Comparison of ENCODE assay signal across 8 cellular contexts in genomic region chr17:79777166-79777843, GRCh38. TPM values are rescaled to one million over a fixed set of nuclear protein-coding genes. Genes with fewer than 3 reads are reported as not detected.
DNase-seq lines count a peak whose midpoint lies in the region; ATAC-seq, FAIRE-seq and TF ChIP-seq lines count a peak whose summit lies in the region.

No MANE protein-coding gene starts in this region.

- no peaks in the 10 kb centered on the region for H3K9me3 Mint-ChIP-seq in activated CD4-positive, alpha-beta T cell treated with anti-CD3 and anti-CD28 coated beads, Interleukin-2, amount 10 ng/mL, durations not matched to agents 24 days and 14 days
- no peaks in the 10 kb centered on the region for H3K9me3 Mint-ChIP-seq in stimulated activated memory B cell treated with anti-CD40 and anti-IgM and Interleukin-4, amounts not matched to agents 10 μg/mL and 1 μg/mL and 100 μg/mL, for 72 hours

- TF ChIP-seq CTCF in PC-9 (conservative IDR thresholded peaks at IDR 0.05), result no peak; the same call in 1 of the 2 replicates
- TF ChIP-seq CTCF in bronchial epithelial cell (IDR thresholded peaks at IDR 0.05; ENCODE audit: insufficient read depth, low read length, severe bottlenecking), result peak; percentile 11
- peak; percentile 44 for TF ChIP-seq CTCF in kidney epithelial cell (IDR thresholded peaks at IDR 0.05; ENCODE audit: insufficient read depth, low read length, poor library complexity, severe bottlenecking)

- BruUV-seq in PC-9 (replicated peaks; lab: Mats Ljungman, UMichigan), result TSS peak; percentile 83

- no peaks in the 10 kb centered on the region for H3K9me3 ChIP-seq in PC-9 (ENCODE audit: insufficient read depth, low read depth)

- peak overlapping the region; percentile 82 for H3K4me2 ChIP-seq in PC-9

- peak; percentile 84 for DNase-seq in activated CD4-positive, alpha-beta T cell treated with anti-CD3 and anti-CD28 coated beads, Interleukin-2, amount 10 ng/mL, durations not matched to agents 24 days and 14 days
- DNase-seq in activated CD4-positive, alpha-beta T cell treated with anti-CD3 and anti-CD28 coated beads, Interleukin-2, amount 50 U/mL, for 1 hour, result no peak
- DNase-seq in PC-9 (peak in 1 of 2 experiments; percentile 77), bronchial epithelial cell (ENCODE audit: low read depth) (no peak), kidney epithelial cell (ENCODE audit: low read depth) (no peak)

- H3K4me3 ChIP-seq in PC-9 (peak overlapping the region; percentile 68; the same call in 1 of the 2 replicates), bronchial epithelial cell (ENCODE audit: low read depth, low read length) (peak overlapping the region; percentile 40), kidney epithelial cell (ENCODE audit: low read depth, low read length) (peak overlapping the region; percentile 45)

- no peak for FAIRE-seq in bronchial epithelial cell (lab: Jason Lieb, UNC)

- H4K20me1 ChIP-seq in PC-9 (ENCODE audit: insufficient read depth), result no peaks in the 10 kb centered on the region

- H3K27ac ChIP-seq in PC-9, result no peak overlapping the region

- peaks cover 14% of the 10 kb centered on the region for H3K4me1 Mint-ChIP-seq in activated CD4-positive, alpha-beta T cell treated with anti-CD3 and anti-CD28 coated beads, Interleukin-2, amount 10 ng/mL, durations not matched to agents 24 days and 14 days
- peaks cover 22% of the 10 kb centered on the region for H3K4me1 Mint-ChIP-seq in stimulated activated memory B cell treated with anti-CD40 and anti-IgM and Interleukin-4, amounts not matched to agents 10 μg/mL and 1 μg/mL and 100 μg/mL, for 72 hours

- H3K27ac Mint-ChIP-seq in activated CD4-positive, alpha-beta T cell treated with anti-CD3 and anti-CD28 coated beads, Interleukin-2, amount 10 ng/mL, durations not matched to agents 24 days and 14 days, result peak overlapping the region; percentile 51
- no peak overlapping the region for H3K27ac Mint-ChIP-seq in stimulated activated memory B cell treated with anti-CD40 and anti-IgM and Interleukin-4, amounts not matched to agents 10 μg/mL and 1 μg/mL and 100 μg/mL, for 72 hours

- H2AFZ ChIP-seq in PC-9, result peak overlapping the region; percentile 80; the same call in 1 of the 2 replicates

- peaks cover 1% of the 10 kb centered on the region for H3K36me3 Mint-ChIP-seq in activated CD4-positive, alpha-beta T cell treated with anti-CD3 and anti-CD28 coated beads, Interleukin-2, amount 10 ng/mL, durations not matched to agents 24 days and 14 days (ENCODE audit: low read depth)
- no peaks in the 10 kb centered on the region for H3K36me3 Mint-ChIP-seq in stimulated activated memory B cell treated with anti-CD40 and anti-IgM and Interleukin-4, amounts not matched to agents 10 μg/mL and 1 μg/mL and 100 μg/mL, for 72 hours

- H3K4me1 ChIP-seq in PC-9 (replicated peaks; ENCODE audit: insufficient read depth), result peaks cover 19% of the 10 kb centered on the region

- H3K27me3 ChIP-seq in PC-9 (ENCODE audit: insufficient read depth, low read depth), result no peaks in the 10 kb centered on the region
- peaks cover 9% of the 10 kb centered on the region for H3K27me3 ChIP-seq in bronchial epithelial cell (ENCODE audit: control insufficient read depth, insufficient read depth, low read length)
- peaks cover 38% of the 10 kb centered on the region for H3K27me3 ChIP-seq in kidney epithelial cell (ENCODE audit: control insufficient read depth, insufficient read depth, low read length)

- intact Hi-C loops in activated CD4-positive, alpha-beta T cell treated with anti-CD3 and anti-CD28 coated beads, Interleukin-2, amount 10 ng/mL, durations not matched to agents 24 days and 14 days (cut with micrococcal nuclease), result loop anchor here (5.0 kb wide), 1 partner anchor 35 kb away; no protein-coding TSS in a partner anchor
- intact Hi-C loops in PC-9 (cut with micrococcal nuclease; ENCODE audit: unreplicated experiment), result no loop called here

- POLR2A ChIA-PET in PC-9 (lab: Charles Lee; ENCODE audit: unreplicated experiment), result interaction anchor here (0.6 kb wide), 1 partner anchor 20 kb away, joined by 3 read pairs; no protein-coding TSS in a partner anchor

- CTCF ChIA-PET in PC-9 (lab: Charles Lee), result interaction anchor here (0.8 kb wide), 1 partner anchor 18 kb away, joined by 21 read pairs; no protein-coding TSS in a partner anchor

- no peaks in the 10 kb centered on the region for H3K9me2 ChIP-seq in PC-9 (ENCODE audit: insufficient read depth)

- H3K79me2 ChIP-seq in PC-9 (ENCODE audit: low read depth), result peaks cover 16% of the 10 kb centered on the region; the same call in 1 of the 2 replicates

- H3K4me3 Mint-ChIP-seq in activated CD4-positive, alpha-beta T cell treated with anti-CD3 and anti-CD28 coated beads, Interleukin-2, amount 10 ng/mL, durations not matched to agents 24 days and 14 days, result peak overlapping the region; percentile 80
- H3K4me3 Mint-ChIP-seq in stimulated activated memory B cell treated with anti-CD40 and anti-IgM and Interleukin-4, amounts not matched to agents 10 μg/mL and 1 μg/mL and 100 μg/mL, for 72 hours, result peak overlapping the region; percentile 58

- peaks cover 7% of the 10 kb centered on the region; the same call in 1 of the 2 replicates for H3F3A ChIP-seq in PC-9 (ENCODE audit: insufficient read depth, low read depth)

- peak; percentile 13 for ATAC-seq in HG03175 (IDR thresholded peaks at IDR 0.05; ENCODE audit: unreplicated experiment)
- ATAC-seq in stimulated activated memory B cell treated with anti-CD40 and anti-IgM and Interleukin-4, amounts not matched to agents 10 μg/mL and 1 μg/mL and 100 μg/mL, for 72 hours, result no peak
- no peak for ATAC-seq in GM18867 (IDR thresholded peaks at IDR 0.05; ENCODE audit: unreplicated experiment)

- H3K36me3 ChIP-seq in PC-9 (ENCODE audit: low read depth) (no peaks in the 10 kb centered on the region), bronchial epithelial cell (ENCODE audit: control insufficient read depth, insufficient read depth, low read length) (no peaks in the 10 kb centered on the region), kidney epithelial cell (ENCODE audit: control insufficient read depth, insufficient read depth, low read length) (no peaks in the 10 kb centered on the region)

- peaks cover 66% of the 10 kb centered on the region for H3K27me3 Mint-ChIP-seq in activated CD4-positive, alpha-beta T cell treated with anti-CD3 and anti-CD28 coated beads, Interleukin-2, amount 10 ng/mL, durations not matched to agents 24 days and 14 days
- H3K27me3 Mint-ChIP-seq in stimulated activated memory B cell treated with anti-CD40 and anti-IgM and Interleukin-4, amounts not matched to agents 10 μg/mL and 1 μg/mL and 100 μg/mL, for 72 hours, result peaks cover 90% of the 10 kb centered on the region

RNA-seq across cellular contexts. Expression of gene CBX2, which starts 0.6 kb away (rescaled TPM):
- total RNA-seq in activated CD4-positive, alpha-beta T cell treated with anti-CD3 and anti-CD28 coated beads, Interleukin-2, amount 10 ng/mL, durations not matched to agents 24 days and 14 days, result 7.5 and 8.2 TPM in 2 replicates
- 30.4 and 32.6 TPM in 2 replicates for total RNA-seq in PC-9 (2021)
- 1.1 and 2.3 TPM in 2 replicates for total RNA-seq in bronchial epithelial cell
- total RNA-seq in kidney epithelial cell, result 11.9 and 15.8 TPM in 2 replicates

RNA-seq across cellular contexts. Expression of gene CBX8, which starts 19.6 kb away (rescaled TPM):
- 9.4 TPM in 2 replicates for total RNA-seq in activated CD4-positive, alpha-beta T cell treated with anti-CD3 and anti-CD28 coated beads, Interleukin-2, amount 10 ng/mL, durations not matched to agents 24 days and 14 days
- 14.2 and 15.5 TPM in 2 replicates for total RNA-seq in PC-9 (2021)
- 2.6 and 2.7 TPM in 2 replicates for total RNA-seq in bronchial epithelial cell
- total RNA-seq in kidney epithelial cell, result 2.5 and 2.7 TPM in 2 replicates

RNA-seq across cellular contexts. Expression of gene ENPP7, which starts 46.6 kb away (rescaled TPM):
- 0.09 TPM in 1 of 2 replicates, not detected in the other for total RNA-seq in activated CD4-positive, alpha-beta T cell treated with anti-CD3 and anti-CD28 coated beads, Interleukin-2, amount 10 ng/mL, durations not matched to agents 24 days and 14 days
- total RNA-seq in PC-9 (2021) (not detected in 2 replicates), bronchial epithelial cell (not detected in 2 replicates), kidney epithelial cell (not detected in 2 replicates)
